Comparison of ENCODE assay signal across 30 cellular contexts in the genomic region with DNA sequence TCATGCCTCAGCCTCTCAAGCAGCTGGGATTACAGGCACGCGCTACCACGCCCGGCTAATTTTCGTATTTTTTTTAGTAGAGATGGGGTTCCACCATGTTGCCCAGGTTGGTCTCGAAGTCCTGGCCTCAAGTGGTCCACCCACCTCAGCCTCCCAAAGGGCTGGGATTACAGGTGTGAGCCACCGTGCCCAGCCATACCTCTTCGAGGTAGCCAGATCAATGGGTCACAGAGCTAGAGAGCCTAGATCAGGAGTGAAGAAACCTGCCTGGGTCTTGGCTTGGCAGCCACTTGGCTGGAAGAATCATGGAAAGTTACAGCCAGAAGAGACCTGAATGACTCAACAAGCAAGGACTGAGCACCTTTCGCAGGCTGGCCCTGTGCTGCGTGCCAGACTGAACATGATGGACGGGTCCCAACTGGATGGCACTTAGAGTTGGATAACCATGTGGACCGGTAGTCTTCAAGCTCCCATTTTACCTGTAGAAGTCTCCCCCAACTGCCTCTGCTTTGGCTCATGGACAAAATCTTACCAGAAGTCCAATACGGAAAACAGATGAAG. TPM values are rescaled to one million over a fixed set of nuclear protein-coding genes. Genes with fewer than 3 reads are reported as not detected.
"Had no signal": no experiment of that assay in that cellular context is flagged by ENCODE, and none has a peak within 500 bp of the region (broad histone marks: within the 10 kb centered on the region; RNA-seq: fewer than 3 reads in every experiment).

No MANE protein-coding gene starts in this region.

- H3K4me1 Mint-ChIP-seq: mesothelial cell of epicardium had no signal

- H3K4me3 ChIP-seq: gastrocnemius medialis, pancreas, prostate gland, tibial artery, upper lobe of right lung had no signal

- H3K27ac ChIP-seq: epithelial cell of prostate, gastrocnemius medialis, pancreas, prostate gland, tibial artery, upper lobe of right lung had no signal

- H3K4me1 ChIP-seq: gastrocnemius medialis, pancreas, prostate gland, tibial artery, upper lobe of right lung had no signal

- H3K36me3 ChIP-seq: gastrocnemius medialis, pancreas, prostate gland, upper lobe of right lung had no signal

- H3K27me3 ChIP-seq: gastrocnemius medialis, pancreas, tibial artery, upper lobe of right lung had no signal

- H3K9me3 ChIP-seq: gastrocnemius medialis, pancreas, prostate gland, upper lobe of right lung had no signal

- H3K27ac Mint-ChIP-seq: activated B cell treated with CpG ODN at 0.5 μM for 24 hours; activated CD8-positive, alpha-beta T cell treated with anti-CD3 and anti-CD28 coated beads, Interleukin-2, amount 10 ng/mL, durations not matched to agents 7 days and 5 days; activated naive CD4-positive, alpha-beta T cell treated with anti-CD3 and anti-CD28 coated beads, Interleukin-2, amount 50 U/mL, for 24 hours; activated naive CD8-positive, alpha-beta T cell treated with anti-CD3 and anti-CD28 coated beads, Interleukin-2, amount 50 U/mL, for 24 hours; activated T-cell treated with anti-CD3 and anti-CD28 coated beads, Interleukin-2, amount 50 U/mL, for 24 hours; activated T-helper 17 cell treated with anti-CD3 and anti-CD28 coated beads, Interleukin-2, amount 50 U/mL, for 72 hours; mesothelial cell of epicardium; naive thymus-derived CD4-positive, alpha-beta T cell; stimulated activated effector memory CD8-positive, alpha-beta T cell treated with anti-CD3 and anti-CD28 coated beads, Interleukin-12 subunit alpha, Interleukin-12 subunit beta, amount 100 ng/mL, for 72 hours; stimulated activated naive CD8-positive, alpha-beta T cell treated with anti-CD3 and anti-CD28 coated beads, Interleukin-15, Interleukin-2, amounts not matched to agents 100 ng/mL and 50 ng/mL, for 24 hours; T-helper 2 cell treated with Interferon-gamma antibody and Interleukin-4, amounts not matched to agents 5 μg/mL and 100 μg/mL, for 36 hours had no signal

- H3K9me3 Mint-ChIP-seq: activated B cell treated with CpG ODN at 0.5 μM for 24 hours; activated naive CD4-positive, alpha-beta T cell treated with anti-CD3 and anti-CD28 coated beads, Interleukin-2, amount 50 U/mL, for 24 hours; activated naive CD8-positive, alpha-beta T cell treated with anti-CD3 and anti-CD28 coated beads, Interleukin-2, amount 50 U/mL, for 24 hours; activated T-cell treated with anti-CD3 and anti-CD28 coated beads, Interleukin-2, amount 50 U/mL, for 24 hours; activated T-helper 17 cell treated with anti-CD3 and anti-CD28 coated beads, Interleukin-2, amount 50 U/mL, for 72 hours; naive thymus-derived CD4-positive, alpha-beta T cell; stimulated activated effector memory CD8-positive, alpha-beta T cell treated with anti-CD3 and anti-CD28 coated beads, Interleukin-12 subunit alpha, Interleukin-12 subunit beta, amount 100 ng/mL, for 72 hours; stimulated activated naive CD8-positive, alpha-beta T cell treated with anti-CD3 and anti-CD28 coated beads, Interleukin-15, Interleukin-2, amounts not matched to agents 100 ng/mL and 50 ng/mL, for 24 hours; T-helper 2 cell treated with Interferon-gamma antibody and Interleukin-4, amounts not matched to agents 5 μg/mL and 100 μg/mL, for 36 hours had no signal

- DNase-seq: activated B cell treated with CpG ODN at 0.5 μM for 24 hours; activated CD8-positive, alpha-beta T cell treated with anti-CD3 and anti-CD28 coated beads, Interleukin-2, amount 10 ng/mL, durations not matched to agents 7 days and 5 days; activated gamma-delta T cell treated with Interleukin-2 at 50 U/mL for 16 hours; activated naive CD8-positive, alpha-beta T cell treated with anti-CD3 and anti-CD28 coated beads, Interleukin-2, amount 50 U/mL, for 24 hours; activated T-cell treated with anti-CD3 and anti-CD28 coated beads, Interleukin-2, amount 50 U/mL, for 24 hours; amygdala; dermis blood vessel endothelial cell; effector CD4-positive, alpha-beta T cell; gastrocnemius medialis; glutamatergic neuron; kidney; left colon; mammary epithelial cell; naive thymus-derived CD4-positive, alpha-beta T cell; pancreas; retina; small intestine; stimulated activated CD4-positive, alpha-beta T cell treated with anti-CD3 and anti-CD28 coated beads, Interleukin-4, amount 100 ng/mL, for 24 hours; T-helper 1 cell; tibial artery; upper lobe of right lung had no signal

- H3K4me3 Mint-ChIP-seq: activated B cell treated with CpG ODN at 0.5 μM for 24 hours; activated CD8-positive, alpha-beta T cell treated with anti-CD3 and anti-CD28 coated beads, Interleukin-2, amount 10 ng/mL, durations not matched to agents 7 days and 5 days; activated naive CD4-positive, alpha-beta T cell treated with anti-CD3 and anti-CD28 coated beads, Interleukin-2, amount 50 U/mL, for 24 hours; activated naive CD8-positive, alpha-beta T cell treated with anti-CD3 and anti-CD28 coated beads, Interleukin-2, amount 50 U/mL, for 24 hours; activated T-cell treated with anti-CD3 and anti-CD28 coated beads, Interleukin-2, amount 50 U/mL, for 24 hours; activated T-helper 17 cell treated with anti-CD3 and anti-CD28 coated beads, Interleukin-2, amount 50 U/mL, for 72 hours; mesothelial cell of epicardium; naive thymus-derived CD4-positive, alpha-beta T cell; stimulated activated effector memory CD8-positive, alpha-beta T cell treated with anti-CD3 and anti-CD28 coated beads, Interleukin-12 subunit alpha, Interleukin-12 subunit beta, amount 100 ng/mL, for 72 hours; stimulated activated naive CD8-positive, alpha-beta T cell treated with anti-CD3 and anti-CD28 coated beads, Interleukin-15, Interleukin-2, amounts not matched to agents 100 ng/mL and 50 ng/mL, for 24 hours; T-helper 2 cell treated with Interferon-gamma antibody and Interleukin-4, amounts not matched to agents 5 μg/mL and 100 μg/mL, for 36 hours had no signal

- ATAC-seq: activated CD8-positive, alpha-beta T cell treated with anti-CD3 and anti-CD28 coated beads, Interleukin-2, amount 10 ng/mL, durations not matched to agents 7 days and 5 days; activated naive CD8-positive, alpha-beta T cell treated with anti-CD3 and anti-CD28 coated beads, Interleukin-2, amount 50 U/mL, for 24 hours; activated T-helper 17 cell treated with anti-CD3 and anti-CD28 coated beads, Interleukin-2, amount 50 U/mL, for 72 hours; gastrocnemius medialis; left colon; naive thymus-derived CD4-positive, alpha-beta T cell; pancreas; sciatic nerve; stimulated activated effector memory CD8-positive, alpha-beta T cell treated with anti-CD3 and anti-CD28 coated beads, Interleukin-12 subunit alpha, Interleukin-12 subunit beta, amount 100 ng/mL, for 72 hours; upper lobe of right lung had no signal

- H3K27me3 Mint-ChIP-seq: activated B cell treated with CpG ODN at 0.5 μM for 24 hours; activated naive CD4-positive, alpha-beta T cell treated with anti-CD3 and anti-CD28 coated beads, Interleukin-2, amount 50 U/mL, for 24 hours; activated naive CD8-positive, alpha-beta T cell treated with anti-CD3 and anti-CD28 coated beads, Interleukin-2, amount 50 U/mL, for 24 hours; activated T-cell treated with anti-CD3 and anti-CD28 coated beads, Interleukin-2, amount 50 U/mL, for 24 hours; activated T-helper 17 cell treated with anti-CD3 and anti-CD28 coated beads, Interleukin-2, amount 50 U/mL, for 72 hours; stimulated activated naive CD8-positive, alpha-beta T cell treated with anti-CD3 and anti-CD28 coated beads, Interleukin-15, Interleukin-2, amounts not matched to agents 100 ng/mL and 50 ng/mL, for 24 hours had no signal

RNA-seq across cellular contexts. Expression of gene BCL2L10, which starts 48.9 kb away (rescaled TPM):
- total RNA-seq: activated T-helper 17 cell treated with anti-CD3 and anti-CD28 coated beads, Interleukin-2, amount 50 U/mL, for 72 hours; gastrocnemius medialis; sciatic nerve; upper lobe of right lung had no signal
